1 cellular context compared by ENCODE assay signal in genomic region chr18:33700513-33700976, GRCh38.
TF ChIP-seq lines count a peak whose summit lies in the region.

No MANE protein-coding gene starts in this region.

TF ChIP-seq in GM12878, 131 proteins besides CTCF, POLR2A, EP300 and RAD21 (continued from another document and continues in another):
- TF ChIP-seq ZNF207 (IDR thresholded peaks at IDR 0.05; ENCODE audit: borderline replicate concordance) (no peak), MYB (IDR thresholded peaks at IDR 0.05; ENCODE audit: borderline replicate concordance, low read depth, low read length) (no peak), ESRRA (IDR thresholded peaks at IDR 0.05; ENCODE audit: low read length) (no peak), USF1 (IDR thresholded peaks at IDR 0.05; ENCODE audit: borderline replicate concordance, extremely low read length, insufficient read depth, low read depth, low read length) (no peak), HDGF (IDR thresholded peaks at IDR 0.05) (no peak), MTA3 (IDR thresholded peaks at IDR 0.05; ENCODE audit: borderline replicate concordance, low read length) (peak; percentile 39; the same call in 1 of the 2 replicates), PML (IDR thresholded peaks at IDR 0.05; ENCODE audit: low read length) (peak; percentile 78; the same call in 1 of the 2 replicates), BCL11A (IDR thresholded peaks at IDR 0.05; ENCODE audit: low read depth, low read length) (no peak), ZNF622 (IDR thresholded peaks at IDR 0.05) (no peak), FOS (IDR thresholded peaks at IDR 0.05; ENCODE audit: borderline replicate concordance, extremely low read depth, insufficient read length) (no peak), BACH1 (IDR thresholded peaks at IDR 0.05; ENCODE audit: borderline replicate concordance) (no peak), FOXK2 (IDR thresholded peaks at IDR 0.05) (no peak), BCLAF1 (IDR thresholded peaks at IDR 0.05) (no peak), IKZF2 (IDR thresholded peaks at IDR 0.05) (peak in 1 of 2 experiments; percentile 23; a peak in 1 of 4 replicates), ZBTB40 (IDR thresholded peaks at IDR 0.05; ENCODE audit: borderline replicate concordance) (peak; percentile 65), ZBED1 (IDR thresholded peaks at IDR 0.05; ENCODE audit: borderline replicate concordance) (0 out of 2 replicates have a peak, but pooled peaks have one; percentile 42), CHD4 (IDR thresholded peaks at IDR 0.05) (no peak), HCFC1 (IDR thresholded peaks at IDR 0.05; ENCODE audit: low read length) (no peak), ZNF274 (IDR thresholded peaks at IDR 0.05; ENCODE audit: insufficient read depth, insufficient read length) (no peak), NR2C1 (IDR thresholded peaks at IDR 0.05) (no peak), ELK1 (IDR thresholded peaks at IDR 0.05; ENCODE audit: low read depth, low read length) (no peak), PKNOX1 (IDR thresholded peaks at IDR 0.05) (no peak), IRF4 (IDR thresholded peaks at IDR 0.05; ENCODE audit: low read depth, low read length) (peak; percentile 6; the same call in 1 of the 2 replicates), KLF5 (IDR thresholded peaks at IDR 0.05; ENCODE audit: partially characterized antibody) (no peak), GABPA (IDR thresholded peaks at IDR 0.05; ENCODE audit: low read depth) (0 out of 2 replicates have a peak, but pooled peaks have one; percentile 27), ZBTB4 (CRISPR knock-in tag; IDR thresholded peaks at IDR 0.05) (no peak), FOXM1 (IDR thresholded peaks at IDR 0.05; ENCODE audit: low read depth, low read length) (peak; percentile 87), ATF7 (IDR thresholded peaks at IDR 0.05; ENCODE audit: low read depth) (no peak), CBX3 (IDR thresholded peaks at IDR 0.05; ENCODE audit: borderline replicate concordance, low read depth) (no peak), PAX5 (IDR thresholded peaks at IDR 0.05; ENCODE audit: borderline replicate concordance, low read depth, low read length) (no peak), ASH2L (IDR thresholded peaks at IDR 0.05; ENCODE audit: borderline replicate concordance, low read depth) (peak; percentile 95; the same call in 1 of the 2 replicates), NR2C2 (IDR thresholded peaks at IDR 0.05; ENCODE audit: borderline replicate concordance, control insufficient read depth, insufficient read length, low read depth) (no peak), MTA2 (IDR thresholded peaks at IDR 0.05; ENCODE audit: low read depth) (no peak), RBBP5 (conservative IDR thresholded peaks at IDR 0.05) (0 out of 2 replicates have a peak, but pooled peaks have one; percentile 81), ZBTB33 (IDR thresholded peaks at IDR 0.05) (no peak), MEF2A (IDR thresholded peaks at IDR 0.05; ENCODE audit: insufficient read depth, low read depth, low read length) (peak; percentile 78), NBN (IDR thresholded peaks at IDR 0.05) (no peak), DPF2 (IDR thresholded peaks at IDR 0.05) (0 out of 2 replicates have a peak, but pooled peaks have one; percentile 15), BCL3 (IDR thresholded peaks at IDR 0.05; ENCODE audit: borderline replicate concordance, insufficient read depth, low read depth, low read length, poor library complexity, severe bottlenecking) (no peak), RAD51 (IDR thresholded peaks at IDR 0.05) (no peak), GATAD2B (conservative IDR thresholded peaks at IDR 0.05; ENCODE audit: low read depth) (no peak), ZNF384 (IDR thresholded peaks at IDR 0.05; ENCODE audit: borderline replicate concordance, low read depth, low read length) (no peak), YBX1 (IDR thresholded peaks at IDR 0.05) (no peak), ZNF24 (IDR thresholded peaks at IDR 0.05) (0 out of 2 replicates have a peak, but pooled peaks have one; percentile 36), IRF5 (IDR thresholded peaks at IDR 0.05; ENCODE audit: borderline replicate concordance) (no peak), SP1 (IDR thresholded peaks at IDR 0.05; ENCODE audit: low read depth, low read length) (no peak), SMAD5 (IDR thresholded peaks at IDR 0.05; ENCODE audit: low read depth) (no peak), CREB1 (IDR thresholded peaks at IDR 0.05; ENCODE audit: low read depth) (0 out of 2 replicates have a peak, but pooled peaks have one; percentile 15), CBX5 (IDR thresholded peaks at IDR 0.05; ENCODE audit: low read depth) (peak; percentile 86; the same call in 1 of the 2 replicates), YY1 (IDR thresholded peaks at IDR 0.05; ENCODE audit: low read depth, low read length) (0 out of 2 replicates have a peak, but pooled peaks have one; percentile 16), JUNB (IDR thresholded peaks at IDR 0.05) (peak; percentile 83), POLR2AphosphoS2 (IDR thresholded peaks at IDR 0.05; ENCODE audit: low read depth, low read length) (no peak)
